Comparison of ENCODE assay signal across 8 cellular contexts in the genomic region with DNA sequence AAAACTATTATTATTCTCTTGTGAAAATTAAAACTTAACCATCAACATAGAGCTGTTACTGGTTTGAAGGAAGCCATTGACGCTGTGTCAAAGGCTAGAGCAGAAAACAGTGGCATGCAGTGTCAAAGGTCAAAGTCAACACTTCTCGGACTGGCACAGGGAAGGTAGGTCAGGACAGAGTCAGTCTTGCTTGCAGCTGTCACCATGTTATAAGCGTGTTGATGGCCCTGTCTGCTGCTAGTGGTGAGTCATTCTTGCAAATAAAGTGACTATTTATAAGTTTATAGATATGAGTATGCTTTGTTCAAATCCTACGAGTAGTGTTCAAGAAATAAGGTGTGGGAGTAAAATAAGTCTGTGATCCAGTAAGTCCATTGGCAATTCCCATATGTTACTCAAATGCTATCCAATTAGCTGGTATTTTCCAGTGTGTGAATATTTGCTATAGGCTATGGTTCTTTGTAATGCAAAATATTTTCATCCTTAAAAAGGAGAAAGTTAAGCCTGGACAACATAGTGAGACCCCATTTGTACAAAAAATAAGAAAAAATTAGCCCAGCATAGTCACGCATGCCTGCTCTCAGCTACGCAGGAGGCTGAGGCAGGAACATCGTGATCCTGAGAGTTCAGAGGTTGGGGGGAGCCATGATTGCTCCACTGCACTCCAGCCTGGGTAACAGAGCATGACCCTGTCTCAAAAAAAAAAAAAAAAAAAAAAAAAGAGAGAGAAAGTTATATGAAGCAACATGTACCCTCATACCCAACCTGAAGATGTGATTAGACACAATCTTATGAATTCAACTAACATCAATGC. TPM values are rescaled to one million over a fixed set of nuclear protein-coding genes. Genes with fewer than 3 reads are reported as not detected.
DNase-seq lines count a peak whose midpoint lies in the region; ATAC-seq and TF ChIP-seq lines count a peak whose summit lies in the region.
"Had no signal": no experiment of that assay in that cellular context is flagged by ENCODE, and none has a peak within 500 bp of the region (broad histone marks: within the 10 kb centered on the region; RNA-seq: fewer than 3 reads in every experiment).

No MANE protein-coding gene starts in this region.

- no peaks in the 10 kb centered on the region for H3K9me3 Mint-ChIP-seq in CD8-positive, alpha-beta memory T cell
- H3K9me3 Mint-ChIP-seq: T-helper 1 cell treated with Interleukin-12 subunit alpha and Interleukin-12 subunit beta and Interleukin-4 antibody, amounts not matched to agents 30 μg/mL and 1 μg/mL, for 36 hours had no signal

- H3K79me2 ChIP-seq in KMS-11 (ENCODE audit: insufficient read depth, low read depth): no peaks in the 10 kb centered on the region

- H3K9ac ChIP-seq in KMS-11: no peak overlapping the region; the same call in 1 of the 2 replicates
- peak overlapping the region in 1 of 2 donors; percentile 14 for H3K9ac ChIP-seq in duodenal mucosa (ENCODE audit: low read depth in 1 of 2, low read length in 2 of 2)
- H3K9ac ChIP-seq in skeletal muscle satellite cell (ENCODE audit: low read depth, low read length): peak overlapping the region; percentile 39

- peak; percentile 38 for ATAC-seq in GM21423 (IDR thresholded peaks at IDR 0.05; ENCODE audit: unreplicated experiment)

- no peaks in the 10 kb centered on the region for H4K20me1 ChIP-seq in KMS-11 (ENCODE audit: insufficient read depth)

- no peak overlapping the region for H3K27ac Mint-ChIP-seq in CD8-positive, alpha-beta memory T cell
- H3K27ac Mint-ChIP-seq: T-helper 1 cell treated with Interleukin-12 subunit alpha and Interleukin-12 subunit beta and Interleukin-4 antibody, amounts not matched to agents 30 μg/mL and 1 μg/mL, for 36 hours had no signal

- H3K36me3 Mint-ChIP-seq in CD8-positive, alpha-beta memory T cell: no peaks in the 10 kb centered on the region

- H3K9me3 ChIP-seq in duodenal mucosa (ENCODE audit: control insufficient read depth in 1 of 2, low read length in 2 of 2): no peaks in the 10 kb centered on the region
- no peaks in the 10 kb centered on the region for H3K9me3 ChIP-seq in skeletal muscle satellite cell (replicated peaks; ENCODE audit: low read length)
- no peaks in the 10 kb centered on the region for H3K9me3 ChIP-seq in CD8-positive, alpha-beta memory T cell (ENCODE audit: low read length)

- H3K36me3 ChIP-seq in KMS-11 (ENCODE audit: insufficient read depth) (no peaks in the 10 kb centered on the region), duodenal mucosa (ENCODE audit: control insufficient read depth in 1 of 2, insufficient read depth in 2 of 2, low read length in 2 of 2) (no peaks in the 10 kb centered on the region), skeletal muscle satellite cell (ENCODE audit: insufficient read depth, low read length) (no peaks in the 10 kb centered on the region)
- H3K36me3 ChIP-seq in CD8-positive, alpha-beta memory T cell (ENCODE audit: insufficient read depth, low read length): no peaks in the 10 kb centered on the region

- no peak for DNase-seq in mesenteric fat pad (ENCODE audit: low spot score)
- DNase-seq in NCI-H748 (lab: John Stamatoyannopoulos, UW; ENCODE audit: unreplicated experiment): no peak
- DNase-seq in CD8-positive, alpha-beta memory T cell: no peak

- POLR2A ChIA-PET in CD8-positive, alpha-beta memory T cell (lab: Charles Lee): no interaction called here

- peaks cover 10 to 18% of the 10 kb centered on the region in 2 donors for H3K27me3 Mint-ChIP-seq in CD8-positive, alpha-beta memory T cell

- H2AFZ ChIP-seq in KMS-11 (ENCODE audit: low read depth): peak overlapping the region; percentile 84

- peaks cover 6% of the 10 kb centered on the region for H3K4me1 ChIP-seq in KMS-11 (ENCODE audit: low read depth, poor library complexity, severe bottlenecking)
- H3K4me1 ChIP-seq in duodenal mucosa (ENCODE audit: control insufficient read depth in 1 of 2, insufficient read depth in 2 of 2, low read length in 2 of 2): peaks cover 16 to 21% of the 10 kb centered on the region in 2 donors
- peaks cover 22% of the 10 kb centered on the region for H3K4me1 ChIP-seq in skeletal muscle satellite cell (ENCODE audit: control insufficient read depth, insufficient read depth, low read length)
- H3K4me1 ChIP-seq in CD8-positive, alpha-beta memory T cell (ENCODE audit: insufficient read depth, low read length): peaks cover 5% of the 10 kb centered on the region

- H3K4me1 Mint-ChIP-seq in CD8-positive, alpha-beta memory T cell: peaks cover 9 to 13% (median 12%) of the 10 kb centered on the region in 3 donors

- TF ChIP-seq CTCF in KMS-11 (conservative IDR thresholded peaks at IDR 0.05; ENCODE audit: low read depth, low read length): no peak

- CTCF ChIA-PET in CD8-positive, alpha-beta memory T cell (lab: Charles Lee): interaction anchor here (1.6 to 2.3 kb wide), 3 partner anchors 127 to 176 kb away, joined by 4 to 11 read pairs (median 6); a partner anchor contains a TSS

- no peak overlapping the region for H3K4me3 Mint-ChIP-seq in CD8-positive, alpha-beta memory T cell

- no peak overlapping the region; the same call in 1 of the 2 replicates for H3K27ac ChIP-seq in KMS-11
- H3K27ac ChIP-seq in duodenal mucosa (ENCODE audit: low read depth, low read length): peak overlapping the region; percentile 49
- no peak overlapping the region for H3K27ac ChIP-seq in CD8-positive, alpha-beta memory T cell (ENCODE audit: low read depth, low read length)

- no peak overlapping the region for H3K4me3 ChIP-seq in KMS-11 (IDR thresholded peaks at IDR 0.05; ENCODE audit: insufficient read depth, low read depth, low read length)
- H3K4me3 ChIP-seq in duodenal mucosa (ENCODE audit: low read depth in 1 of 2, low read length in 2 of 2): peak overlapping the region; percentile 41 to 42
- H3K4me3 ChIP-seq in skeletal muscle satellite cell (ENCODE audit: low read length): peak overlapping the region; percentile 53
- no peak overlapping the region for H3K4me3 ChIP-seq in CD8-positive, alpha-beta memory T cell (ENCODE audit: low read length)

- H3K4me2 ChIP-seq in KMS-11 (peak overlapping the region; percentile 31), skeletal muscle satellite cell (ENCODE audit: low read length) (peak overlapping the region; percentile 77)

- peaks cover 9% of the 10 kb centered on the region; the same call in 1 of the 2 replicates for H3K27me3 ChIP-seq in KMS-11 (ENCODE audit: insufficient read depth, low read depth)
- no peaks in the 10 kb centered on the region for H3K27me3 ChIP-seq in duodenal mucosa (ENCODE audit: control insufficient read depth in 1 of 2, insufficient read depth in 2 of 2, low read length in 2 of 2)
- peaks cover 6% of the 10 kb centered on the region for H3K27me3 ChIP-seq in skeletal muscle satellite cell (ENCODE audit: control insufficient read depth, insufficient read depth, low read length)
- H3K27me3 ChIP-seq in CD8-positive, alpha-beta memory T cell (ENCODE audit: insufficient read depth, low read length, poor library complexity, severe bottlenecking): peaks cover 5% of the 10 kb centered on the region

RNA-seq across cellular contexts. Expression of a gene that starts 26.3 kb away (rescaled TPM):
- 1.0 and 1.1 TPM in 2 replicates for total RNA-seq in skeletal muscle satellite cell (2012; rRNA removed)
- total RNA-seq in mesenteric fat pad: 154 TPM
- total RNA-seq in CD8-positive, alpha-beta memory T cell: not detected
- polyA plus RNA-seq in CD8-positive, alpha-beta memory T cell: not detected

Comparison
In these comparisons a context has a peak if more than half of its experiments do, and no peak if none do; other contexts are left out.
1. H3K4me3 ChIP-seq: peak in duodenal mucosa (2 of 2) and skeletal muscle satellite cell (single experiment); none in KMS-11 (single experiment) and CD8-positive, alpha-beta memory T cell (single experiment).
2. RNA of a gene that starts 26.3 kb away (total RNA-seq): 154 TPM in mesenteric fat pad (single experiment); not detected in CD8-positive, alpha-beta memory T cell; every median in the first group is over 100 times any median in the second.